In the genomic region with DNA sequence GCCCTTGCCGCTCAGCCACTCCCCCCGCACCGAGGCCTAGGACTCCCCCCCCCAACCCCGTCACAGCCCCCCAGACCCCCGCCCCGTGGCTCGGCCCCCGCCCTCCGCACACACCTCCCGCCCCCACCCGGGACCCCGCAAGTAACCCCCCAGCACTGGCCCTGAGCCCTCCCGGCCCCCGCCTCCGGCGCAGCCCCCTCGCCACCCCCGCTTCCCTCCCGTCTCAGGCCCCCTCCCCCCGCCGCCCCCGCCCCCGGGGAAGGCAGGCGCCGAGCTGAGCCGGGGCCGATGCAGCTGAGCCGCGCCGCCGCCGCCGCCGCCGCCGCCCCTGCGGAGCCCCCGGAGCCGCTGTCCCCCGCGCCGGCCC, we compare ENCODE assay signal across 11 cellular contexts. TPM values are rescaled to one million over a fixed set of nuclear protein-coding genes. Genes with fewer than 3 reads are reported as not detected.
DNase-seq lines count a peak whose midpoint lies in the region; ATAC-seq and TF ChIP-seq lines count a peak whose summit lies in the region.
"Had no signal": no experiment of that assay in that cellular context is flagged by ENCODE, and none has a peak within 500 bp of the region (broad histone marks: within the 10 kb centered on the region; RNA-seq: fewer than 3 reads in every experiment).

No MANE protein-coding gene starts in this region.

- H3K4me1 ChIP-seq in H9 (ENCODE audit: insufficient read depth, low read length), result no peaks in the 10 kb centered on the region; the same call in 1 of the 2 replicates
- H3K4me1 ChIP-seq in ovary (ENCODE audit: insufficient read depth), result peaks cover 4% of the 10 kb centered on the region
- peaks cover 4 to 12% (median 8%) of the 10 kb centered on the region in 4 donors for H3K4me1 ChIP-seq in transverse colon

- H4K20me1 ChIP-seq in H9 (ENCODE audit: control insufficient read depth, insufficient read depth, insufficient read length), result no peaks in the 10 kb centered on the region

- DNase-seq in AG20443 (ENCODE audit: low spot score), result peak; percentile 18
- DNase-seq in H9, result no peak
- peak; percentile 59 for DNase-seq in endothelial cell (ENCODE audit: low spot score)
- DNase-seq in ovary, result no peak
- DNase-seq in immature natural killer cell, result no peak
- DNase-seq in transverse colon, result no peak
- DNase-seq: DMS79 treated with DMSO at 0.1 percent for 48 hours, NCI-H1436, RPMI8226 had no signal

- H4K91ac ChIP-seq in H9 (ENCODE audit: insufficient read length, low read depth, low read length), result no peak overlapping the region

- H2BK12ac ChIP-seq in H9 (ENCODE audit: insufficient read length, low read depth, low read length), result no peak overlapping the region

- no peak overlapping the region for H2BK5ac ChIP-seq in H9 (ENCODE audit: insufficient read length, low read length)

- H3K79me1 ChIP-seq in H9 (ENCODE audit: insufficient read depth, low read depth, low read length, poor library complexity, severe bottlenecking), result no peaks in the 10 kb centered on the region

- H3K9me3 Mint-ChIP-seq in H9 (peaks cover 0 to 2% of the 10 kb centered on the region in 2 experiments; a peak in 1 of 5 replicates), endothelial cell (ENCODE audit: unreplicated experiment) (no peaks in the 10 kb centered on the region), immature natural killer cell (peaks cover 0 to 4% (median 0%) of the 10 kb centered on the region in 6 donors)

- H3K27me3 Mint-ChIP-seq in H9 (ENCODE audit: low read depth), result peaks cover 64% of the 10 kb centered on the region
- peaks cover 36% of the 10 kb centered on the region for H3K27me3 Mint-ChIP-seq in endothelial cell (ENCODE audit: unreplicated experiment)
- H3K27me3 Mint-ChIP-seq in immature natural killer cell (ENCODE audit: low read depth in 3 of 3), result peaks cover 15 to 45% (median 15%) of the 10 kb centered on the region in 3 donors

- ATAC-seq in HG02852 (IDR thresholded peaks at IDR 0.05; ENCODE audit: unreplicated experiment), result no peak
- no peak for ATAC-seq in HG03095 (IDR thresholded peaks at IDR 0.05; ENCODE audit: unreplicated experiment)

- no peak overlapping the region for H3K4ac ChIP-seq in H9 (ENCODE audit: low read depth, low read length)

- H4K8ac ChIP-seq in H9 (replicated peaks; ENCODE audit: insufficient read length, low read depth, low read length), result no peak overlapping the region

- TF ChIP-seq CTCF in H9 (conservative IDR thresholded peaks at IDR 0.05) (no peak), endothelial cell (IDR thresholded peaks at IDR 0.05; ENCODE audit: unreplicated experiment) (no peak), ovary (IDR thresholded peaks at IDR 0.05) (no peak), transverse colon (IDR thresholded peaks at IDR 0.05) (no peak)

- peak overlapping the region; percentile 49 to 74; a peak in 4 of 5 replicates for H3K4me3 Mint-ChIP-seq in H9
- H3K4me3 Mint-ChIP-seq in endothelial cell (ENCODE audit: unreplicated experiment), result no peak overlapping the region
- peak overlapping the region in 1 of 5 donors; percentile 49 for H3K4me3 Mint-ChIP-seq in immature natural killer cell

- in situ Hi-C loops in transverse colon (cut with MboI; ENCODE audit: low pct_ligation_motif_present in 1 of 4, low pct_unique_long_range_greater_than_20kb in 1 of 4, low sequenced_read_pairs in 3 of 4), result no loop called here

- no peaks in the 10 kb centered on the region for H3K79me2 ChIP-seq in H9 (ENCODE audit: insufficient read depth, low read length)

- H3K4me1 Mint-ChIP-seq in H9 (peaks cover 16 to 36% of the 10 kb centered on the region in 2 experiments), endothelial cell (ENCODE audit: unreplicated experiment) (peaks cover 62% of the 10 kb centered on the region), immature natural killer cell (peaks cover 0 to 18% of the 10 kb centered on the region in 2 donors)

- no peak overlapping the region for H3K9ac ChIP-seq in H9 (ENCODE audit: extremely low read depth, insufficient read length, low read length)

- no peak overlapping the region for H2BK20ac ChIP-seq in H9 (ENCODE audit: low read depth, low read length, poor library complexity, severe bottlenecking)

- H3K36me3 ChIP-seq in ovary (no peaks in the 10 kb centered on the region), transverse colon (no peaks in the 10 kb centered on the region)

- no peak overlapping the region for H3K14ac ChIP-seq in H9 (ENCODE audit: insufficient read depth, low read length)

- H4K5ac ChIP-seq in H9 (ENCODE audit: insufficient read length, low read depth, low read length), result no peak overlapping the region

- TF ChIP-seq POLR2A in ovary (IDR thresholded peaks at IDR 0.05), result no peak
- TF ChIP-seq POLR2A in transverse colon (IDR thresholded peaks at IDR 0.05), result no peak

- H3K36me3 Mint-ChIP-seq in H9 (ENCODE audit: insufficient read depth in 1 of 3, low read depth in 3 of 3) (peaks cover 3 to 6% (median 4%) of the 10 kb centered on the region in 3 experiments; a peak in 4 of 7 replicates), endothelial cell (ENCODE audit: low read depth, unreplicated experiment) (peaks cover 37% of the 10 kb centered on the region), immature natural killer cell (peaks cover 0 to 3% (median 0%) of the 10 kb centered on the region in 3 donors)

- H3K27ac Mint-ChIP-seq in H9 (no peak overlapping the region), endothelial cell (ENCODE audit: unreplicated experiment) (no peak overlapping the region), immature natural killer cell (no peak overlapping the region)

- H3K27me3 ChIP-seq in H9 (ENCODE audit: insufficient read depth, low read length), result peaks cover 6% of the 10 kb centered on the region; the same call in 1 of the 2 replicates
- no peaks in the 10 kb centered on the region for H3K27me3 ChIP-seq in ovary
- peaks cover 55% of the 10 kb centered on the region for H3K27me3 ChIP-seq in transverse colon

- H3K4me3 ChIP-seq in ovary (peak overlapping the region; percentile 9), transverse colon (peak overlapping the region in 2 of 4 donors; percentile 24 to 33)

- intact Hi-C loops in ovary (cut with DNase I), result no loop called here
- intact Hi-C loops in transverse colon (cut with DNase I; ENCODE audit: low total_unique reads), result no loop called here

- no peak overlapping the region for H3K56ac ChIP-seq in H9 (ENCODE audit: insufficient read length, low read depth, low read length)

- H2BK120ac ChIP-seq in H9 (ENCODE audit: low read depth, low read length, poor library complexity, severe bottlenecking), result no peak overlapping the region

- H3K9me3 ChIP-seq in H9 (ENCODE audit: control insufficient read depth, low read depth, low read length) (no peaks in the 10 kb centered on the region), ovary (no peaks in the 10 kb centered on the region), transverse colon (no peaks in the 10 kb centered on the region)

- no CpG with 5 or more reads among the region's 42 CpGs for WGBS in H9 (ENCODE audit: extremely low coverage, insufficient read length, low lambda C conversion rate)
- WGBS in ovary, 3 donors, result 0 to 1% methylated on average over 8 to 42 of the region's 42 CpGs; no CpG with 5 or more reads in 1 of the 3 donors
- WGBS in transverse colon (ENCODE audit: low coverage in 1 of 2), 2 donors, result 3% methylated on average over 9 of the region's 42 CpGs; no CpG with 5 or more reads in 1 of the 2 donors

- H2AK5ac ChIP-seq in H9 (ENCODE audit: insufficient read length, low read length), result no peak overlapping the region

- H3K23me2 ChIP-seq in H9 (ENCODE audit: insufficient read length, low read depth, low read length, poor library complexity, severe bottlenecking), result peaks cover 8% of the 10 kb centered on the region

- H3K23ac ChIP-seq in H9 (ENCODE audit: insufficient read length, low read depth, low read length), result no peak overlapping the region

- H3K27ac ChIP-seq in H9 (ENCODE audit: insufficient read length, low read depth, low read length) (no peak overlapping the region), ovary (no peak overlapping the region), transverse colon (peak overlapping the region in 2 of 4 donors; percentile 36 to 45)

- no peak overlapping the region for H2AFZ ChIP-seq in H9 (ENCODE audit: low read length)

- no peak for TF ChIP-seq EP300 in ovary (IDR thresholded peaks at IDR 0.05)
- TF ChIP-seq EP300 in transverse colon (IDR thresholded peaks at IDR 0.05; ENCODE audit: low read depth), result no peak

- no peak overlapping the region for H2BK15ac ChIP-seq in H9 (ENCODE audit: low read depth, low read length)

- no peak overlapping the region for H3T11ph ChIP-seq in H9 (ENCODE audit: low read length)

- H3K18ac ChIP-seq in H9 (ENCODE audit: insufficient read length, low read depth, low read length), result no peak overlapping the region

- no peak overlapping the region for H3K4me2 ChIP-seq in H9 (ENCODE audit: insufficient read depth, insufficient read length, low read length)

RNA-seq across cellular contexts. Expression of gene SHANK3, which starts 1.5 kb away (rescaled TPM):
- total RNA-seq in H9 (2021) (8.4 and 8.7 TPM in 2 replicates), endothelial cell (ENCODE audit: unreplicated experiment) (223 TPM), ovary (10 to 100 TPM in 2 of 7 donors, 1 to 10 TPM in 5; 2.6 to 23.2 (median 6.2) TPM), transverse colon (10 to 100 TPM in 1 of 4 donors, 1 to 10 TPM in 3; 2.7 to 30.3 (median 6.3) TPM)
- polyA plus RNA-seq in ovary (1 to 10 TPM; 2.7 to 9.8 TPM), immature natural killer cell (not detected)

RNA-seq across cellular contexts. Expression of gene ARSA, which starts 46.2 kb away (rescaled TPM):
- 10.3 and 11.0 TPM in 2 replicates for total RNA-seq in H9 (2021)
- 59.6 TPM for total RNA-seq in endothelial cell (ENCODE audit: unreplicated experiment)
- total RNA-seq in ovary, result 10 to 100 TPM; 11.9 to 51.6 (median 19.9) TPM
- 10 to 100 TPM in 1 of 2 donors, 1 to 10 TPM in 1; 2.1 to 13.1 TPM for polyA plus RNA-seq in ovary
- 10 to 100 TPM in 1 of 3 donors, 1 to 10 TPM in 2; 3.8 to 11.2 (median 7.7) TPM for polyA plus RNA-seq in immature natural killer cell
- total RNA-seq in transverse colon, result 100 to 1,000 TPM in 2 of 4 donors, 10 to 100 TPM in 2; 81.2 to 253 (median 99.1) TPM

Comparison
In these comparisons a context has a peak if more than half of its experiments do, and no peak if none do; other contexts are left out.
1. DNase-seq: peak in AG20443 (single experiment) and endothelial cell (single experiment); none in H9 (single experiment), ovary (0 of 5), immature natural killer cell (0 of 3) and transverse colon (single experiment).